ENCODE assay signal across 21 cellular contexts in the genomic region with DNA sequence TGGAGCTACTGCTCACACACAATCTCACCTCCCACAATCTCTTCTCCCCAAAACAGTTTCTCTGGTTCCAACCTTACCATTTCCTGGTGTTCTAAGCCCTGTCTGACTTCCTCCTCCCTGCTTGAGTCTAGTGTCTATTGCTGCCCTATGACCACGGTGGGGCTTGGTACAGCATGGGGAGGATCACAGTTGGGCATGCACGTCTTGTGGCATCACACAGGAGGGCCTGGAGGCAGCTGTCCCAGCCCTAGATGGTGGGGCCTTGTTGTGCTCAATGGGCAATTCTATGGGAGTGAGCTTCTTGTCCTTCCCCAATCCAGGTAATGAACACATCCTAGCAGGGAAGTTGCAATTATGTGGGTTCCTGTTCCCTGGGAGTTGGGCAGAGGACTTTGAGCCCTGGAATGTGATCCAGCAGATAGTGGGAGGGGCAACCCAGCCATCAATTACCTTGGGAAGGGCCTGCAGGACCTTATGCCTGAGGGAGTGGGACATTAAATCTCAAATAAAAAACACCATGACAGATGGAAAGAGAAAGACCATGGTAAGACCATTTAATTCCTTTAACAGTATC.
"Had no signal": no experiment of that assay in that cellular context is flagged by ENCODE, and none has a peak within 500 bp of the region (broad histone marks: within the 10 kb centered on the region; RNA-seq: fewer than 3 reads in every experiment).

No MANE protein-coding gene starts in this region.

- H3K27ac ChIP-seq: gastrocnemius medialis, neutrophil had no signal

- ATAC-seq: activated CD4-positive, CD25-positive, alpha-beta regulatory T cell treated with anti-CD3 and anti-CD28 coated beads, Interleukin-2, amount 50 U/mL, for 24 hours; activated CD8-positive, alpha-beta T cell treated with anti-CD3 and anti-CD28 coated beads, Interleukin-2, amount 10 ng/mL, durations not matched to agents 7 days and 5 days; esophagus mucosa; gastrocnemius medialis; left ventricle myocardium superior; naive thymus-derived CD8-positive, alpha-beta T cell had no signal

- FAIRE-seq: kidney, urothelium cell line had no signal

- H3K9me3 ChIP-seq: gastrocnemius medialis, neutrophil had no signal

- H3K4me1 ChIP-seq: gastrocnemius medialis had no signal

- H3K4me3 Mint-ChIP-seq: activated CD4-positive, alpha-beta T cell treated with anti-CD3 and anti-CD28 coated beads, Interleukin-2, amount 10 ng/mL, durations not matched to agents 7 days and 5 days; activated CD8-positive, alpha-beta T cell treated with anti-CD3 and anti-CD28 coated beads, Interleukin-2, amount 10 ng/mL, durations not matched to agents 7 days and 5 days; activated naive CD4-positive, alpha-beta T cell treated with anti-CD3 and anti-CD28 coated beads for 36 hours; activated T-cell treated with anti-CD3 and anti-CD28 coated beads, Interleukin-2, amount 50 U/mL, for 24 hours; memory B cell; naive thymus-derived CD8-positive, alpha-beta T cell had no signal

- H3K9me3 Mint-ChIP-seq: activated CD4-positive, alpha-beta T cell treated with anti-CD3 and anti-CD28 coated beads, Interleukin-2, amount 10 ng/mL, durations not matched to agents 7 days and 5 days; activated naive CD4-positive, alpha-beta T cell treated with anti-CD3 and anti-CD28 coated beads for 36 hours; activated T-cell treated with anti-CD3 and anti-CD28 coated beads, Interleukin-2, amount 50 U/mL, for 24 hours; activated T-helper 2 cell treated with anti-CD3 and anti-CD28 coated beads, Interferon-gamma antibody, Interleukin-2, Interleukin-4, amounts not matched to agents 10 μg/mL and 5 μg/mL and 100 μg/mL, durations not matched to agents 14 hours and 24 hours and 36 hours; memory B cell; naive thymus-derived CD8-positive, alpha-beta T cell had no signal

- H3K4me3 ChIP-seq: gastrocnemius medialis had no signal

- H3K36me3 ChIP-seq: gastrocnemius medialis, neutrophil had no signal

- DNase-seq: activated CD4-positive, alpha-beta T cell treated with anti-CD3 and anti-CD28 coated beads, Interleukin-2, amount 10 ng/mL, durations not matched to agents 7 days and 5 days; activated CD8-positive, alpha-beta T cell treated with anti-CD3 and anti-CD28 coated beads, Interleukin-2, amount 10 ng/mL, durations not matched to agents 7 days and 5 days; activated naive CD4-positive, alpha-beta T cell treated with anti-CD3 and anti-CD28 coated beads for 36 hours; activated T-cell treated with anti-CD3 and anti-CD28 coated beads, Interleukin-2, amount 50 U/mL, for 24 hours; anterior cingulate cortex; cerebellar nuclear complex; effector CD4-positive, alpha-beta T cell; gastrocnemius medialis; head of caudate nucleus; kidney; left ventricle myocardium superior; naive thymus-derived CD8-positive, alpha-beta T cell; retina; stimulated activated naive CD4-positive, alpha-beta T cell; T1000 had no signal

- H3K27ac Mint-ChIP-seq: activated CD4-positive, alpha-beta T cell treated with anti-CD3 and anti-CD28 coated beads, Interleukin-2, amount 10 ng/mL, durations not matched to agents 7 days and 5 days; activated CD8-positive, alpha-beta T cell treated with anti-CD3 and anti-CD28 coated beads, Interleukin-2, amount 10 ng/mL, durations not matched to agents 7 days and 5 days; activated naive CD4-positive, alpha-beta T cell treated with anti-CD3 and anti-CD28 coated beads for 36 hours; activated T-cell treated with anti-CD3 and anti-CD28 coated beads, Interleukin-2, amount 50 U/mL, for 24 hours; activated T-helper 2 cell treated with anti-CD3 and anti-CD28 coated beads, Interferon-gamma antibody, Interleukin-2, Interleukin-4, amounts not matched to agents 10 μg/mL and 5 μg/mL and 100 μg/mL, durations not matched to agents 14 hours and 24 hours and 36 hours; memory B cell; naive thymus-derived CD8-positive, alpha-beta T cell had no signal

- H3K27me3 ChIP-seq: gastrocnemius medialis had no signal

- H3K36me3 Mint-ChIP-seq: memory B cell; naive thymus-derived CD8-positive, alpha-beta T cell had no signal
